ENCODE assay signal across 30 cellular contexts in genomic region chr16:66862023-66862520, GRCh38. TPM values are rescaled to one million over a fixed set of nuclear protein-coding genes. Genes with fewer than 3 reads are reported as not detected.
"Had no signal": no experiment of that assay in that cellular context is flagged by ENCODE, and none has a peak within 500 bp of the region (broad histone marks: within the 10 kb centered on the region; RNA-seq: fewer than 3 reads in every experiment).

No MANE protein-coding gene starts in this region.

- DNase-seq: activated CD4-positive, alpha-beta memory T cell treated with anti-CD3 and anti-CD28 coated beads, Interleukin-2, amount 10 ng/mL, durations not matched to agents 7 days and 5 days; activated CD4-positive, alpha-beta T cell treated with anti-CD3 and anti-CD28 coated beads for 1 hour; activated CD4-positive, alpha-beta T cell treated with anti-CD3 and anti-CD28 coated beads for 48 hours; activated CD4-positive, CD25-positive, alpha-beta regulatory T cell; activated CD8-positive, alpha-beta memory T cell treated with anti-CD3 and anti-CD28 coated beads for 24 hours; activated CD8-positive, alpha-beta memory T cell treated with anti-CD3 and anti-CD28 coated beads, Interleukin-2, amount 10 ng/mL, durations not matched to agents 7 days and 5 days; activated CD8-positive, alpha-beta memory T cell treated with anti-CD3 and anti-CD28 coated beads, Interleukin-2, amount 50 U/mL, for 48 hours; activated naive CD8-positive, alpha-beta T cell treated with anti-CD3 and anti-CD28 coated beads, Interleukin-2, amount 50 U/mL, for 24 hours; brain microvascular endothelial cell; Karpas-422; KBM-7; NCI-H1105; NCI-H1417 treated with DMSO at 0.1 percent for 48 hours; NCI-H187 treated with DMSO at 0.1 percent for 48 hours; NCI-H2081 treated with DMSO at 0.1 percent for 48 hours; NCI-H226; NCI-H446 treated with DMSO at 0.1 percent for 48 hours; NCI-H524; NCI-H69; SHP77; SJCRH30; T1000; WERI-Rb-1 had no signal

- H3K27me3 ChIP-seq: brain microvascular endothelial cell, SJCRH30 had no signal

- H3K4me3 ChIP-seq: SJCRH30, SK-N-MC had no signal

- H3K36me3 ChIP-seq: brain microvascular endothelial cell, SJCRH30, WERI-Rb-1 had no signal

- H3K9me3 ChIP-seq: SJCRH30 had no signal

- H3K27ac ChIP-seq: brain microvascular endothelial cell, SJCRH30, SK-N-MC, WERI-Rb-1 had no signal

RNA-seq across cellular contexts. Expression of gene CA7, which starts 17.9 kb away (rescaled TPM):
- total RNA-seq: activated CD8-positive, alpha-beta memory T cell treated with anti-CD3 and anti-CD28 coated beads, Interleukin-2, amount 10 ng/mL, durations not matched to agents 7 days and 5 days; aorta; MCF 10A; RPMI7951; SJCRH30; T-helper 1 cell treated with Interleukin-12 subunit alpha and Interleukin-12 subunit beta and Interleukin-4 antibody, amounts not matched to agents 30 ng/mL and 1 ng/mL, for 36 hours had no signal

RNA-seq across cellular contexts. Expression of gene CDH16, which starts 56.6 kb away (rescaled TPM):
- total RNA-seq: activated CD4-positive, alpha-beta memory T cell treated with anti-CD3 and anti-CD28 coated beads, Interleukin-2, amount 10 ng/mL, durations not matched to agents 7 days and 5 days; activated CD8-positive, alpha-beta memory T cell treated with anti-CD3 and anti-CD28 coated beads, Interleukin-2, amount 10 ng/mL, durations not matched to agents 7 days and 5 days; activated T-helper 2 cell treated with anti-CD3 and anti-CD28 coated beads, Interferon-gamma antibody, Interleukin-2, Interleukin-4, amounts not matched to agents 10 μg/mL and 5 μg/mL and 100 μg/mL, durations not matched to agents 14 hours and 24 hours and 36 hours; aorta; MCF 10A; RPMI7951; SJCRH30; T-helper 1 cell treated with Interleukin-12 subunit alpha and Interleukin-12 subunit beta and Interleukin-4 antibody, amounts not matched to agents 30 ng/mL and 1 ng/mL, for 36 hours; T-helper 2 cell treated with Interferon-gamma antibody and Interleukin-4, amounts not matched to agents 100 ng/mL and 5 ng/mL, for 36 hours had no signal
